ENCODE assay signal across 19 cellular contexts in genomic region chr11:77037057-77037456, GRCh38. TPM values are rescaled to one million over a fixed set of nuclear protein-coding genes. Genes with fewer than 3 reads are reported as not detected.
DNase-seq lines count a peak whose midpoint lies in the region; ATAC-seq, FAIRE-seq and TF ChIP-seq lines count a peak whose summit lies in the region.
"Had no signal": no experiment of that assay in that cellular context is flagged by ENCODE, and none has a peak within 500 bp of the region (broad histone marks: within the 10 kb centered on the region; RNA-seq: fewer than 3 reads in every experiment).

No MANE protein-coding gene starts in this region.

- H3K36me3 Mint-ChIP-seq in T-helper 17 cell (ENCODE audit: low read depth) = peaks cover 8% of the 10 kb centered on the region
- peaks cover 8% of the 10 kb centered on the region; the same call in 2 of the 3 replicates for H3K36me3 Mint-ChIP-seq in GM23338 (ENCODE audit: low read depth)

- H3K4me2 ChIP-seq in A549 (no peak overlapping the region), H1 (ENCODE audit: insufficient read depth in 1 of 2, low read depth in 2 of 2, low read length in 2 of 2) (no peak overlapping the region), GM23338 (no peak overlapping the region), Karpas-422 (ENCODE audit: low read depth, low read length, poor library complexity, severe bottlenecking) (no peak overlapping the region)
- H3K4me2 ChIP-seq: BLaER1 treated with 17β-estradiol and CSF1 and Interleukin-3, amounts not matched to agents 10 nM and 100 nM had no signal

- H2BK12ac ChIP-seq in H1 (ENCODE audit: low read depth, low read length) = no peak overlapping the region

- no peak overlapping the region for H2AFZ ChIP-seq in H1 (ENCODE audit: low read length)
- no peak overlapping the region for H2AFZ ChIP-seq in GM23338
- H2AFZ ChIP-seq in Karpas-422 (ENCODE audit: low read length) = no peak overlapping the region

- H3K27me3 Mint-ChIP-seq in T-helper 17 cell = peaks cover 49% of the 10 kb centered on the region
- H3K27me3 Mint-ChIP-seq in GM23338 (ENCODE audit: insufficient read depth, low read depth, poor library complexity) = peaks cover 37% of the 10 kb centered on the region

- POLR2A ChIA-PET in A549 (lab: Yijun Ruan, JAX) = no interaction called here
- POLR2A ChIA-PET in H1 (lab: Charles Lee; ENCODE audit: partially characterized antibody) = no interaction called here

- H4K91ac ChIP-seq in H1 (replicated peaks; ENCODE audit: insufficient read length, low read length) = no peak overlapping the region

- H3K36me3 ChIP-seq in H1 (ENCODE audit: control insufficient read depth in 2 of 4, insufficient read depth in 4 of 4, low read length in 3 of 4) (peaks cover 0 to 6% (median 0%) of the 10 kb centered on the region in 4 experiments; a peak in 1 of 8 replicates), mucosa of rectum (ENCODE audit: control insufficient read depth in 2 of 2, insufficient read depth in 2 of 2, low read length in 2 of 2) (peaks cover 0 to 2% of the 10 kb centered on the region in 2 donors), GM23338 (ENCODE audit: insufficient read depth) (no peaks in the 10 kb centered on the region), Karpas-422 (ENCODE audit: insufficient read depth, low read length) (no peaks in the 10 kb centered on the region)
- H3K36me3 ChIP-seq: BLaER1 treated with 17β-estradiol and CSF1 and Interleukin-3, amounts not matched to agents 10 nM and 100 nM; HAP-1 had no signal

- H3K23ac ChIP-seq in H1 (ENCODE audit: insufficient read length) = no peak overlapping the region

- H2BK15ac ChIP-seq in H1 (ENCODE audit: low read length) = no peak overlapping the region

- peaks cover 4% of the 10 kb centered on the region; the same call in 1 of the 2 replicates for H3K23me2 ChIP-seq in H1 (ENCODE audit: low read depth, low read length)

- peaks cover 14 to 32% (median 30%) of the 10 kb centered on the region in 4 experiments for H3K27me3 ChIP-seq in H1 (replicated peaks in 1 of 4; ENCODE audit: control insufficient read depth in 3 of 4, extremely low read depth in 1 of 4, insufficient read depth in 3 of 4, low read length in 3 of 4)
- H3K27me3 ChIP-seq in mucosa of rectum (ENCODE audit: control insufficient read depth in 2 of 2, insufficient read depth in 2 of 2, low read length in 2 of 2) = peaks cover 2 to 4% of the 10 kb centered on the region in 2 donors
- peaks cover 35% of the 10 kb centered on the region for H3K27me3 ChIP-seq in GM23338 (ENCODE audit: insufficient read depth)
- no peaks in the 10 kb centered on the region for H3K27me3 ChIP-seq in Karpas-422 (ENCODE audit: low read length)

- H3K27ac Mint-ChIP-seq in T-helper 17 cell = no peak overlapping the region
- H3K27ac Mint-ChIP-seq in GM23338 = no peak overlapping the region
- H3K27ac Mint-ChIP-seq: CD4-positive, alpha-beta T cell; HFFc6 had no signal

- no peak overlapping the region for H4K8ac ChIP-seq in H1 (ENCODE audit: extremely low read depth, insufficient read depth, low read length)

- TF ChIP-seq RAD21 in A549 (conservative IDR thresholded peaks at IDR 0.05 in 1 of 2, IDR thresholded peaks at IDR 0.05 in 1 of 2) (no peak), H1 (IDR thresholded peaks at IDR 0.05 in 1 of 2, conservative IDR thresholded peaks at IDR 0.05 in 1 of 2; ENCODE audit: low read depth in 2 of 2, low read length in 2 of 2) (no peak)

- no peak overlapping the region for H3K18ac ChIP-seq in H1 (ENCODE audit: extremely low read depth, low read length)

- peak overlapping the region; percentile 36 for H3K4me3 Mint-ChIP-seq in T-helper 17 cell
- no peak overlapping the region for H3K4me3 Mint-ChIP-seq in GM23338
- H3K4me3 Mint-ChIP-seq: CD4-positive, alpha-beta T cell; HFFc6 had no signal

- FAIRE-seq in A549 (lab: Jason Lieb, UNC) (no peak), H1 (lab: Jason Lieb, UNC) (no peak)
- FAIRE-seq: GM12892 had no signal

- H3K4me1 Mint-ChIP-seq in T-helper 17 cell (peaks cover 9% of the 10 kb centered on the region), GM23338 (peaks cover 7% of the 10 kb centered on the region)

- 90% methylated on average over 10 of the region's 10 CpGs for WGBS in A549 (ENCODE audit: missing lambda C conversion rate)
- 87% methylated on average over 10 of the region's 10 CpGs; no CpG with 5 or more reads in 1 of the 2 experiments for WGBS in H1 (ENCODE audit: extremely low coverage in 1 of 2, insufficient coverage in 1 of 2, insufficient read length in 1 of 2, insufficient replicate concordance in 2 of 2, low coverage in 1 of 2, low lambda C conversion rate in 2 of 2, missing lambda C conversion rate in 1 of 2), 2 experiments

- no peak overlapping the region for H2AK5ac ChIP-seq in H1 (ENCODE audit: low read depth, low read length)

- H3K79me1 ChIP-seq in H1 (ENCODE audit: low read depth, low read length) = no peaks in the 10 kb centered on the region

- H3K56ac ChIP-seq in H1 (replicated peaks; ENCODE audit: insufficient read length, low read depth, low read length) = no peak overlapping the region

- TF ChIP-seq POLR2A in A549 (IDR thresholded peaks at IDR 0.05; ENCODE audit: low read length) = no peak
- no peak for TF ChIP-seq POLR2A in H1 (IDR thresholded peaks at IDR 0.05; ENCODE audit: control extremely low read depth in 1 of 2, low read depth in 2 of 2, low read length in 2 of 2)

- H3K9ac ChIP-seq in H1 (replicated peaks in 1 of 4; ENCODE audit: extremely low read depth in 1 of 4, low read depth in 3 of 4, low read length in 3 of 4) (no peak overlapping the region), mucosa of rectum (ENCODE audit: low read depth in 1 of 2, low read length in 2 of 2) (peak overlapping the region; percentile 40 to 42), Karpas-422 (ENCODE audit: low read length) (no peak overlapping the region)
- H3K9ac ChIP-seq: BLaER1 treated with 17β-estradiol and CSF1 and Interleukin-3, amounts not matched to agents 10 nM and 100 nM had no signal

- peak overlapping the region; percentile 12 to 20; a peak in 1 of 6 replicates for H3K27ac ChIP-seq in A549
- no peak overlapping the region for H3K27ac ChIP-seq in H1 (ENCODE audit: low read depth, low read length)
- H3K27ac ChIP-seq in mucosa of rectum (ENCODE audit: low read depth in 2 of 2, low read length in 2 of 2) = peak overlapping the region; percentile 77 to 81
- no peak overlapping the region for H3K27ac ChIP-seq in GM23338 (ENCODE audit: low read depth)
- H3K27ac ChIP-seq in Karpas-422 (ENCODE audit: low read length) = no peak overlapping the region
- H3K27ac ChIP-seq: BLaER1 treated with 17β-estradiol and CSF1 and Interleukin-3, amounts not matched to agents 10 nM and 100 nM; HL-60 had no signal

- TF ChIP-seq CTCF in A549 (IDR thresholded peaks at IDR 0.05) (no peak), H1 (IDR thresholded peaks at IDR 0.05; ENCODE audit: control extremely low read depth in 1 of 3, insufficient read depth in 1 of 3, low read depth in 1 of 3, low read length in 3 of 3) (no peak), GM23338 (conservative IDR thresholded peaks at IDR 0.05; ENCODE audit: low read depth in 2 of 2) (no peak)

- H3K4ac ChIP-seq in H1 (replicated peaks; ENCODE audit: insufficient read length, low read depth, low read length) = peak overlapping the region; percentile 21

- CTCF ChIA-PET in A549 (lab: Yijun Ruan, JAX) (interaction anchor here (1.1 to 7.9 kb wide), 5 partner anchors 9 to 117 kb away, joined by 3 to 72 read pairs (median 16); no protein-coding TSS in a partner anchor), H1 (lab: Charles Lee; ENCODE audit: partially characterized antibody) (interaction anchor here (0.8 to 3.1 kb wide), 12 partner anchors 8 to 338 kb away, joined by 3 to 13 read pairs (median 4); no protein-coding TSS in a partner anchor)

- no peak overlapping the region for H2BK20ac ChIP-seq in H1 (ENCODE audit: low read length)

- no peaks in the 10 kb centered on the region for H3F3A ChIP-seq in GM23338 (replicated peaks; ENCODE audit: low read depth)

- no peak overlapping the region for H4K5ac ChIP-seq in H1 (ENCODE audit: insufficient read length, low read depth, low read length)

- H3K4me1 ChIP-seq in A549 (peaks cover 28% of the 10 kb centered on the region), H1 (replicated peaks in 1 of 4; ENCODE audit: control insufficient read depth in 3 of 4, insufficient read depth in 4 of 4, low read length in 3 of 4) (peaks cover 0 to 8% (median 6%) of the 10 kb centered on the region in 4 experiments), mucosa of rectum (ENCODE audit: control insufficient read depth in 2 of 2, insufficient read depth in 2 of 2, low read length in 2 of 2) (peaks cover 9 to 24% of the 10 kb centered on the region in 2 donors), GM23338 (ENCODE audit: insufficient read depth) (peaks cover 7% of the 10 kb centered on the region; the same call in 1 of the 2 replicates), Karpas-422 (ENCODE audit: low read length) (no peaks in the 10 kb centered on the region)
- H3K4me1 ChIP-seq: HAP-1 had no signal

- H3K9me2 ChIP-seq in GM23338 (ENCODE audit: insufficient read depth) (no peaks in the 10 kb centered on the region), Karpas-422 (replicated peaks; ENCODE audit: insufficient read depth, low read length) (no peaks in the 10 kb centered on the region)

- TF ChIP-seq EP300 in A549 (IDR thresholded peaks at IDR 0.05) (no peak), H1 (IDR thresholded peaks at IDR 0.05; ENCODE audit: borderline replicate concordance in 1 of 2, low read depth in 2 of 2, low read length in 2 of 2) (no peak)

- H3K9me3 ChIP-seq in A549 = no peaks in the 10 kb centered on the region
- no peaks in the 10 kb centered on the region for H3K9me3 ChIP-seq in T-helper 17 cell (ENCODE audit: control insufficient read depth, low read length, poor library complexity, severe bottlenecking)
- H3K9me3 ChIP-seq in H1 (ENCODE audit: insufficient read depth in 2 of 2, low read depth in 1 of 2, low read length in 1 of 2) = peaks cover 0 to 8% of the 10 kb centered on the region in 2 experiments; a peak in 2 of 4 replicates
- no peaks in the 10 kb centered on the region for H3K9me3 ChIP-seq in mucosa of rectum (ENCODE audit: control insufficient read depth in 2 of 2, low read length in 2 of 2)
- no peaks in the 10 kb centered on the region for H3K9me3 ChIP-seq in Karpas-422 (ENCODE audit: low read length)
- H3K9me3 ChIP-seq: HAP-1 had no signal

- H3K4me3 ChIP-seq in A549 = no peak overlapping the region
- H3K4me3 ChIP-seq in H1 (ENCODE audit: extremely low read depth in 1 of 4, insufficient read depth in 2 of 4, low read depth in 3 of 4, low read length in 4 of 4) = no peak overlapping the region
- peak overlapping the region; percentile 61 to 65 for H3K4me3 ChIP-seq in mucosa of rectum (ENCODE audit: low read length in 2 of 2)
- no peak overlapping the region for H3K4me3 ChIP-seq in GM23338
- H3K4me3 ChIP-seq in Karpas-422 (ENCODE audit: low read length) = no peak overlapping the region
- H3K4me3 ChIP-seq: BLaER1 treated with 17β-estradiol and CSF1 and Interleukin-3, amounts not matched to agents 10 nM and 100 nM; HAP-1 had no signal

- H2BK5ac ChIP-seq in H1 (ENCODE audit: low read depth, low read length) = no peak overlapping the region

- no peak overlapping the region for H2BK120ac ChIP-seq in H1 (replicated peaks; ENCODE audit: low read depth, low read length)

- H3K14ac ChIP-seq in H1 (ENCODE audit: insufficient read length) = no peak overlapping the region

- peaks cover 24% of the 10 kb centered on the region for H3K9me3 Mint-ChIP-seq in GM23338
- H3K9me3 Mint-ChIP-seq: CD4-positive, alpha-beta T cell; HFFc6 had no signal

- H4K20me1 ChIP-seq in H1 (replicated peaks in 1 of 2; ENCODE audit: control insufficient read depth in 1 of 2, insufficient read depth in 2 of 2, low read length in 2 of 2) = no peaks in the 10 kb centered on the region
- H4K20me1 ChIP-seq in GM23338 (replicated peaks; ENCODE audit: insufficient read depth) = no peaks in the 10 kb centered on the region
- no peaks in the 10 kb centered on the region for H4K20me1 ChIP-seq in Karpas-422 (ENCODE audit: insufficient read depth, low read depth, low read length)

- H3K79me2 ChIP-seq in H1 (ENCODE audit: control insufficient read depth in 1 of 2, insufficient read depth in 2 of 2, low read length in 2 of 2) (no peaks in the 10 kb centered on the region), GM23338 (replicated peaks; ENCODE audit: insufficient read depth) (no peaks in the 10 kb centered on the region), Karpas-422 (ENCODE audit: low read length) (no peaks in the 10 kb centered on the region)

- DNase-seq in A549 (ENCODE audit: low read depth in 1 of 2, low spot score in 1 of 2) (no peak), T-helper 17 cell (no peak), H1 (ENCODE audit: low read depth in 1 of 2, low spot score in 2 of 2) (no peak), NCI-H226 (no peak), GM23338 (ENCODE audit: low spot score) (no peak), Karpas-422 (no peak), RKO (ENCODE audit: low spot score) (no peak)
- DNase-seq: 8988T; ACHN; CD4-positive, alpha-beta T cell; DND-41; GDM1; GOT3; HFFc6 had no signal

- no peak for ATAC-seq in A549
- no peak for ATAC-seq in T-helper 17 cell
- no peak for ATAC-seq in GM23338

RNA-seq across cellular contexts. Expression of gene B3GNT6, which starts 2.9 kb away (rescaled TPM):
- 0.04 and 0.11 TPM in 2 replicates for polyA plus RNA-seq in A549 (2011; rRNA removed)
- 0.04 TPM in 1 of 2 replicates, not detected in the other for polyA plus RNA-seq in A549 (2012; cell fraction: cytosol; rRNA removed)
- 0.04 and 0.05 TPM in 2 replicates for polyA plus RNA-seq in A549 (2012; cell fraction: nucleus; rRNA removed)
- 0.04 to 0.05 TPM in 2 of 3 replicates, not detected in the other for polyA plus RNA-seq in A549 (2017; fragmentation: RNase III; extraction: RNeasy Plus Mini Kit Qiagen cat#74134 plus additional on column Dnase treatment)
- 0.15 TPM in 1 of 2 replicates, not detected in the other for polyA minus RNA-seq in A549 (2011; rRNA and poly(A)+ RNA removed)
- total RNA-seq in T-helper 17 cell = not detected
- total RNA-seq in H1 (2021; fragmentation: NEBNext Ultra II Directional; extraction: Animal tissue kit (Norgen Biotek cat#: 25700)) = not detected in 2 replicates
- 0.02 TPM in 1 of 2 replicates, not detected in the other for polyA plus RNA-seq in H1 (2011; rRNA removed)
- not detected for polyA plus RNA-seq in H1 (2011; cell fraction: cytosol; rRNA removed)
- not detected for polyA plus RNA-seq in H1 (2011; cell fraction: nucleus; rRNA removed)
- polyA plus RNA-seq in H1 (2012, experiment 1 of 2) = not detected in 4 replicates
- polyA plus RNA-seq in H1 (2012, experiment 2 of 2) = not detected
- not detected for polyA plus RNA-seq in H1 (2013, experiment 1 of 2)
- not detected for polyA plus RNA-seq in H1 (2013, experiment 2 of 2)
- 0.06 TPM in 1 of 2 replicates, not detected in the other for polyA minus RNA-seq in H1 (2011; rRNA and poly(A)+ RNA removed)
- not detected for polyA minus RNA-seq in H1 (2011; cell fraction: cytosol; rRNA and poly(A)+ RNA removed)
- not detected for polyA minus RNA-seq in H1 (2011; cell fraction: nucleus; rRNA and poly(A)+ RNA removed)
- total RNA-seq in GM23338 (2014; rRNA removed; shearing (Covaris generic)) = not detected in 2 replicates
- polyA plus RNA-seq in GM23338 (2016; fragmentation: Nextera tagmentation; extraction: Ambion mirVana) = not detected in 2 replicates
- not detected in 2 replicates for total RNA-seq in Karpas-422 (2014; rRNA removed; shearing (Covaris generic); ENCODE audit: low replicate concordance)
- total RNA-seq: CD4-positive, alpha-beta T cell; HFFc6 had no signal

RNA-seq across cellular contexts. Expression of gene CAPN5, which starts 29.7 kb away (rescaled TPM):
- polyA plus RNA-seq in A549 (2011; rRNA removed) = 12.9 and 16.6 TPM in 2 replicates
- 4.6 and 6.4 TPM in 2 replicates for polyA plus RNA-seq in A549 (2012; cell fraction: cytosol; rRNA removed)
- 11.6 and 12.2 TPM in 2 replicates for polyA plus RNA-seq in A549 (2012; cell fraction: nucleus; rRNA removed)
- polyA plus RNA-seq in A549 (2017; fragmentation: RNase III; extraction: RNeasy Plus Mini Kit Qiagen cat#74134 plus additional on column Dnase treatment) = 6.8 to 9.4 TPM (median 8.9 TPM) in 3 replicates
- polyA minus RNA-seq in A549 (2011; rRNA and poly(A)+ RNA removed) = 18.2 and 19.7 TPM in 2 replicates
- 1 to 10 TPM; 2.5 to 3.0 TPM for total RNA-seq in T-helper 17 cell
- 22.4 and 22.6 TPM in 2 replicates for total RNA-seq in H1 (2021; fragmentation: NEBNext Ultra II Directional; extraction: Animal tissue kit (Norgen Biotek cat#: 25700))
- 21.5 and 26.9 TPM in 2 replicates for polyA plus RNA-seq in H1 (2011; rRNA removed)
- polyA plus RNA-seq in H1 (2011; cell fraction: cytosol; rRNA removed) = 15.4 TPM
- polyA plus RNA-seq in H1 (2011; cell fraction: nucleus; rRNA removed) = 32.7 TPM
- 10.3 to 18.4 TPM (median 16.8 TPM) in 4 replicates for polyA plus RNA-seq in H1 (2012, experiment 1 of 2)
- polyA plus RNA-seq in H1 (2012, experiment 2 of 2) = 14.6 TPM
- polyA plus RNA-seq in H1 (2013, experiment 1 of 2) = 16.3 TPM
- 16.6 TPM for polyA plus RNA-seq in H1 (2013, experiment 2 of 2)
- 15.2 and 16.7 TPM in 2 replicates for polyA minus RNA-seq in H1 (2011; rRNA and poly(A)+ RNA removed)
- 10.2 TPM for polyA minus RNA-seq in H1 (2011; cell fraction: cytosol; rRNA and poly(A)+ RNA removed)
- 11.1 TPM for polyA minus RNA-seq in H1 (2011; cell fraction: nucleus; rRNA and poly(A)+ RNA removed)
- 23.2 and 32.2 TPM in 2 replicates for total RNA-seq in GM23338 (2014; rRNA removed; shearing (Covaris generic))
- 10.2 TPM in 2 replicates for polyA plus RNA-seq in GM23338 (2016; fragmentation: Nextera tagmentation; extraction: Ambion mirVana)
- total RNA-seq in Karpas-422 (2014; rRNA removed; shearing (Covaris generic); ENCODE audit: low replicate concordance) = 0.07 and 0.54 TPM in 2 replicates

Comparison
In these comparisons a context has a peak if more than half of its experiments do, and no peak if none do; other contexts are left out.
1. H3K27ac ChIP-seq: peak in A549 (2 of 2) and mucosa of rectum (2 of 2); none in H1 (single experiment), GM23338 (single experiment) and Karpas-422 (single experiment).
2. H3K4me3 ChIP-seq: peak in mucosa of rectum (2 of 2); none in A549 (single experiment), H1 (0 of 4), GM23338 (single experiment) and Karpas-422 (single experiment).
3. H3K9ac ChIP-seq: peak in mucosa of rectum (2 of 2); none in H1 (0 of 4) and Karpas-422 (single experiment).